ENCODE assay signal across 10 cellular contexts in genomic region chr18:8943900-8944870, GRCh38.
DNase-seq lines count a peak whose midpoint lies in the region; ATAC-seq and TF ChIP-seq lines count a peak whose summit lies in the region.
"Had no signal": no experiment of that assay in that cellular context is flagged by ENCODE, and none has a peak within 500 bp of the region (broad histone marks: within the 10 kb centered on the region; RNA-seq: fewer than 3 reads in every experiment).

No MANE protein-coding gene starts in this region.

- H3K4me1 ChIP-seq in left lung (no peaks in the 10 kb centered on the region), vagina (peaks cover 11% of the 10 kb centered on the region)

- H3K36me3 ChIP-seq in brain microvascular endothelial cell (replicated peaks) (no peaks in the 10 kb centered on the region), left lung (no peaks in the 10 kb centered on the region), vagina (no peaks in the 10 kb centered on the region)

- H3K9me3 ChIP-seq in left lung, result peaks cover 0 to 5% of the 10 kb centered on the region in 2 donors
- no peaks in the 10 kb centered on the region for H3K9me3 ChIP-seq in vagina

- TF ChIP-seq POLR2A in vagina (IDR thresholded peaks at IDR 0.05), result no peak

- H3K4me3 ChIP-seq in AG09309 (ENCODE audit: control insufficient read depth, low read depth, low read length) (no peak overlapping the region), brain microvascular endothelial cell (ENCODE audit: low read depth, low read length) (no peak overlapping the region), left lung (no peak overlapping the region), vagina (no peak overlapping the region)

- intact Hi-C loops in left lung (cut with DNase I), result no loop called here
- intact Hi-C loops in vagina (cut with DNase I), result no loop called here

- no peaks in the 10 kb centered on the region for H3K27me3 ChIP-seq in brain microvascular endothelial cell (replicated peaks)
- H3K27me3 ChIP-seq in left lung, result no peaks in the 10 kb centered on the region
- H3K27me3 ChIP-seq in vagina, result no peaks in the 10 kb centered on the region

- DNase-seq in AG09309 (ENCODE audit: low read depth) (peak; percentile 61), KBM-7 (peak; percentile 12), brain microvascular endothelial cell (peak; percentile 82), left lung (no peak), vagina (ENCODE audit: extremely low spot score in 2 of 2) (no peak), AML-193 (lab: John Stamatoyannopoulos, UW) (no peak), DMS 273 treated with DMSO at 0.1 percent for 48 hours (lab: John Stamatoyannopoulos, UW) (no peak), NCI-H1092 treated with DMSO at 0.1 percent for 48 hours (lab: John Stamatoyannopoulos, UW) (no peak)
- DNase-seq: CD4-positive, CD25-positive, alpha-beta regulatory T cell; cortex of kidney had no signal

- ATAC-seq in left lung, result peak; percentile 23

- TF ChIP-seq CTCF in AG09309 (IDR thresholded peaks at IDR 0.05; ENCODE audit: control insufficient read depth, insufficient read depth, low read depth, low read length, missing control alignments) (no peak), brain microvascular endothelial cell (IDR thresholded peaks at IDR 0.05; ENCODE audit: low read depth, low read length, missing control alignments) (no peak), left lung (IDR thresholded peaks at IDR 0.05) (no peak), vagina (IDR thresholded peaks at IDR 0.05) (no peak)

- H3K27ac ChIP-seq in brain microvascular endothelial cell, result peak overlapping the region; percentile 59
- H3K27ac ChIP-seq in left lung, result no peak overlapping the region
- no peak overlapping the region for H3K27ac ChIP-seq in vagina

- in situ Hi-C loops in KBM-7 (cut with MboI; ENCODE audit: low pct_unique_long_range_greater_than_20kb, low sequenced_read_pairs) (no loop called here), brain microvascular endothelial cell (cut with HindIII; ENCODE audit: low pct_ligation_motif_present, low sequenced_read_pairs) (no loop called here)

Comparison
In these comparisons a context has a peak if more than half of its experiments do, and no peak if none do; other contexts are left out.
1. DNase-seq: peak in AG09309 (single experiment), KBM-7 (single experiment) and brain microvascular endothelial cell (single experiment); none in left lung (0 of 2), vagina (0 of 2), AML-193 (0 of 2), DMS 273 treated with DMSO at 0.1 percent for 48 hours (single experiment) and NCI-H1092 treated with DMSO at 0.1 percent for 48 hours (single experiment).